27 cellular contexts compared by ENCODE assay signal in the genomic region with DNA sequence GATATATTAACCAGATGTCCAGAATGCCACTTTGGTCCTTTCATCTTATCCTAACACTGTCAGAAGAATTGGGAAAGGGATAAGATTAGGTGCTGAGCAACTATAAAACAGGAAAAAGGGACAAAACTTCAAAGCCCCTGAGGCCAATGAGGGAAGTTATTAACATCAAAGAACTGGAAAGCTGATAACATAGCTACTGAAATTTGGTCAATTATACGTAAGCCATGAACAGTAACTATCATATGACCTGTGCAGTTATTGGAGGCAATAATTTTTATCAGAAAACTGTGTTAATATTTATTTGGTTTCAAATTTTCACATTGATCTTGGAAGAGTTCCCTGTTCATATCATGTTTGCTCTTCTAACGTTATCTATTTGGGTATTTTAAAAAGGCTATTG. TPM values are rescaled to one million over a fixed set of nuclear protein-coding genes. Genes with fewer than 3 reads are reported as not detected.
DNase-seq lines count a peak whose midpoint lies in the region; ATAC-seq, FAIRE-seq and TF ChIP-seq lines count a peak whose summit lies in the region.
"Had no signal": no experiment of that assay in that cellular context is flagged by ENCODE, and none has a peak within 500 bp of the region (broad histone marks: within the 10 kb centered on the region; RNA-seq: fewer than 3 reads in every experiment).

No MANE protein-coding gene starts in this region.

- H3K27ac ChIP-seq in cardiac muscle cell: peak overlapping the region; percentile 24
- H3K27ac ChIP-seq in heart left ventricle: no peak overlapping the region
- no peak overlapping the region for H3K27ac ChIP-seq in HCT116 (ENCODE audit: low read depth, low read length)
- H3K27ac ChIP-seq in VCaP: 0 out of 2 replicates have a peak overlapping the region, but pooled peaks have one; percentile 10
- peak overlapping the region in 1 of 4 donors; percentile 74 for H3K27ac ChIP-seq in pancreas
- H3K27ac ChIP-seq: A549; BLaER1 treated with 17β-estradiol and CSF1 and Interleukin-3, amounts not matched to agents 10 nM and 100 nM had no signal

- CTCF ChIA-PET in HCT116 (lab: Charles Lee): no interaction called here

- H3K4me1 ChIP-seq in cardiac muscle cell (ENCODE audit: low read depth) (peaks cover 15% of the 10 kb centered on the region), heart left ventricle (no peaks in the 10 kb centered on the region), HCT116 (ENCODE audit: control insufficient read depth in 1 of 2, insufficient read depth in 2 of 2, low read length in 2 of 2) (no peaks in the 10 kb centered on the region), pancreas (peaks cover 6 to 35% (median 35%) of the 10 kb centered on the region in 3 donors)
- H3K4me1 ChIP-seq: A549; BE2C; BLaER1 treated with 17β-estradiol and CSF1 and Interleukin-3, amounts not matched to agents 10 nM and 100 nM; HAP-1 had no signal

- TF ChIP-seq CTCF in cardiac muscle cell (IDR thresholded peaks at IDR 0.05; ENCODE audit: low read depth, low read length) (no peak), heart left ventricle (IDR thresholded peaks at IDR 0.05) (no peak), HCT116 (IDR thresholded peaks at IDR 0.05 in 2 of 3, conservative IDR thresholded peaks at IDR 0.05 in 1 of 3; ENCODE audit: borderline replicate concordance in 1 of 3, insufficient read depth in 1 of 3, low read depth in 2 of 3, low read length in 2 of 3) (no peak), VCaP (conservative IDR thresholded peaks at IDR 0.05) (no peak), pancreas (IDR thresholded peaks at IDR 0.05) (no peak)

- FAIRE-seq in pancreas (lab: Jason Lieb, UNC): no peak
- FAIRE-seq: A549, GM12891, GM18507, H54 had no signal

- no peaks in the 10 kb centered on the region for H3K9me2 ChIP-seq in HCT116 (ENCODE audit: insufficient read depth)

- H3K36me3 ChIP-seq in cardiac muscle cell (no peaks in the 10 kb centered on the region), heart left ventricle (no peaks in the 10 kb centered on the region), HCT116 (ENCODE audit: control insufficient read depth in 1 of 2, insufficient read depth in 2 of 2, low read length in 2 of 2) (no peaks in the 10 kb centered on the region), pancreas (no peaks in the 10 kb centered on the region)
- H3K36me3 ChIP-seq: BE2C; BLaER1 treated with 17β-estradiol and CSF1 and Interleukin-3, amounts not matched to agents 10 nM and 100 nM; HAP-1 had no signal

- no peak overlapping the region for H3K4me3 Mint-ChIP-seq in stimulated activated effector memory CD8-positive, alpha-beta T cell treated with anti-CD3 and anti-CD28 coated beads, Interleukin-12 subunit alpha, Interleukin-12 subunit beta, amount 100 ng/mL, for 72 hours
- H3K4me3 Mint-ChIP-seq: CD14-positive monocyte; CD4-positive, alpha-beta T cell; CD8-positive, alpha-beta memory T cell had no signal

- H3K9me3 ChIP-seq in cardiac muscle cell (ENCODE audit: low read depth) (no peaks in the 10 kb centered on the region), heart left ventricle (no peaks in the 10 kb centered on the region), HCT116 (ENCODE audit: control insufficient read depth in 1 of 2, insufficient read depth in 1 of 2, low read depth in 1 of 2, low read length in 2 of 2) (peaks cover 0 to 6% of the 10 kb centered on the region in 2 experiments; a peak in 2 of 4 replicates), pancreas (no peaks in the 10 kb centered on the region)
- H3K9me3 ChIP-seq: A549; BE2C; BLaER1 treated with 17β-estradiol and CSF1 and Interleukin-3, amounts not matched to agents 10 nM and 100 nM; HAP-1 had no signal

- no peak for TF ChIP-seq RAD21 in HCT116 (IDR thresholded peaks at IDR 0.05; ENCODE audit: low read depth)

- no peak overlapping the region for H3K4me2 ChIP-seq in HCT116 (ENCODE audit: low read length)
- H3K4me2 ChIP-seq: A549; BLaER1 treated with 17β-estradiol and CSF1 and Interleukin-3, amounts not matched to agents 10 nM and 100 nM had no signal

- no peaks in the 10 kb centered on the region for H4K20me1 ChIP-seq in HCT116 (ENCODE audit: insufficient read depth)
- H4K20me1 ChIP-seq: BLaER1 treated with 17β-estradiol and CSF1 and Interleukin-3, amounts not matched to agents 10 nM and 100 nM had no signal

- DNase-seq in cardiac muscle cell (ENCODE audit: low read depth in 1 of 2, low spot score in 1 of 2) (peak in 1 of 2 donors; percentile 2), heart left ventricle (no peak), HCT116 (ENCODE audit: low read depth, low spot score) (no peak), pancreas (no peak)
- DNase-seq in stimulated activated naive CD8-positive, alpha-beta T cell treated with anti-CD3 and anti-CD28 coated beads, Interleukin-15, Interleukin-2, amounts not matched to agents 100 U/mL and 50 U/mL, for 24 hours: no peak
- DNase-seq in stimulated activated effector memory CD8-positive, alpha-beta T cell treated with anti-CD3 and anti-CD28 coated beads, Interleukin-12 subunit alpha, Interleukin-12 subunit beta, amount 100 ng/mL, for 72 hours (ENCODE audit: low spot score in 2 of 2): no peak
- DNase-seq in activated CD4-positive, alpha-beta T cell treated with anti-CD3 and anti-CD28 coated beads, Interleukin-2, amount 50 U/mL, for 1 hour: no peak
- DNase-seq: 8988T; ACHN; AML-193; BE2C; CD4-positive, alpha-beta T cell; CD8-positive, alpha-beta memory T cell; DMS53; DMS79 treated with DMSO at 0.1 percent for 48 hours; GF-D8; GOT3 had no signal

- ATAC-seq in heart left ventricle (no peak), HCT116 (no peak), pancreas (peak; percentile 70 to 98 (median 80))
- no peak for ATAC-seq in stimulated activated naive CD8-positive, alpha-beta T cell treated with anti-CD3 and anti-CD28 coated beads, Interleukin-15, Interleukin-2, amounts not matched to agents 100 U/mL and 50 U/mL, for 24 hours
- no peak for ATAC-seq in stimulated activated effector memory CD8-positive, alpha-beta T cell treated with anti-CD3 and anti-CD28 coated beads, Interleukin-12 subunit alpha, Interleukin-12 subunit beta, amount 100 ng/mL, for 72 hours
- ATAC-seq: A549 had no signal

- H2AFZ ChIP-seq in HCT116 (ENCODE audit: low read depth, low read length, poor library complexity, severe bottlenecking): no peak overlapping the region

- no peak overlapping the region for H3K4me3 ChIP-seq in cardiac muscle cell
- H3K4me3 ChIP-seq in heart left ventricle: no peak overlapping the region
- H3K4me3 ChIP-seq in HCT116 (replicated peaks in 1 of 2; ENCODE audit: low read depth in 1 of 2, low read length in 2 of 2): no peak overlapping the region
- no peak overlapping the region for H3K4me3 ChIP-seq in pancreas
- H3K4me3 ChIP-seq: A549; BLaER1 treated with 17β-estradiol and CSF1 and Interleukin-3, amounts not matched to agents 10 nM and 100 nM; HAP-1 had no signal

- TF ChIP-seq POLR2A in heart left ventricle (IDR thresholded peaks at IDR 0.05) (no peak), HCT116 (IDR thresholded peaks at IDR 0.05; ENCODE audit: borderline replicate concordance, extremely low read depth, insufficient read depth, insufficient read length) (no peak)

- WGBS in heart left ventricle, 4 donors: 31 to 38% (median 37%) methylated on average over 2 of the region's 2 CpGs
- 4 to 9% methylated on average over 2 of the region's 2 CpGs for WGBS in pancreas, 2 donors

- BruUV-seq in HCT116 (replicated peaks; lab: Mats Ljungman, UMichigan): no TSS peak

- H3K9me3 Mint-ChIP-seq in stimulated activated effector memory CD8-positive, alpha-beta T cell treated with anti-CD3 and anti-CD28 coated beads, Interleukin-12 subunit alpha, Interleukin-12 subunit beta, amount 100 ng/mL, for 72 hours: peaks cover 12% of the 10 kb centered on the region

- intact Hi-C loops in heart left ventricle (cut with DNase I): no loop called here
- intact Hi-C loops in HCT116 (cut with micrococcal nuclease): no loop called here
- intact Hi-C loops in pancreas (cut with DNase I): no loop called here

- no peak overlapping the region for H3K9ac ChIP-seq in HCT116 (ENCODE audit: low read length)
- H3K9ac ChIP-seq: BLaER1 treated with 17β-estradiol and CSF1 and Interleukin-3, amounts not matched to agents 10 nM and 100 nM had no signal

- POLR2A ChIA-PET in HCT116 (lab: Charles Lee): no interaction called here

- H3K79me2 ChIP-seq in HCT116 (ENCODE audit: insufficient read depth, low read length): no peaks in the 10 kb centered on the region

- H3K27ac Mint-ChIP-seq in stimulated activated effector memory CD8-positive, alpha-beta T cell treated with anti-CD3 and anti-CD28 coated beads, Interleukin-12 subunit alpha, Interleukin-12 subunit beta, amount 100 ng/mL, for 72 hours: no peak overlapping the region
- H3K27ac Mint-ChIP-seq: CD14-positive monocyte; CD4-positive, alpha-beta T cell; CD8-positive, alpha-beta memory T cell had no signal

- H3K36me3 Mint-ChIP-seq in stimulated activated effector memory CD8-positive, alpha-beta T cell treated with anti-CD3 and anti-CD28 coated beads, Interleukin-12 subunit alpha, Interleukin-12 subunit beta, amount 100 ng/mL, for 72 hours: no peaks in the 10 kb centered on the region
- H3K36me3 Mint-ChIP-seq: CD14-positive monocyte; CD8-positive, alpha-beta memory T cell had no signal

- H3K4me1 Mint-ChIP-seq in stimulated activated effector memory CD8-positive, alpha-beta T cell treated with anti-CD3 and anti-CD28 coated beads, Interleukin-12 subunit alpha, Interleukin-12 subunit beta, amount 100 ng/mL, for 72 hours: no peaks in the 10 kb centered on the region
- H3K4me1 Mint-ChIP-seq: CD14-positive monocyte; CD8-positive, alpha-beta memory T cell had no signal

- RAD21 ChIA-PET in HCT116 (lab: Charles Lee; ENCODE audit: low non-redundant PET in 1 of 2, low total read pairs in 2 of 2, uncharacterized antibody in 2 of 2, unreplicated experiment in 2 of 2): no interaction called here

- no peaks in the 10 kb centered on the region for H3K27me3 ChIP-seq in cardiac muscle cell
- H3K27me3 ChIP-seq in heart left ventricle: no peaks in the 10 kb centered on the region
- no peaks in the 10 kb centered on the region for H3K27me3 ChIP-seq in HCT116 (ENCODE audit: insufficient read depth, low read length)
- no peaks in the 10 kb centered on the region for H3K27me3 ChIP-seq in pancreas
- H3K27me3 ChIP-seq: BE2C; BLaER1 treated with 17β-estradiol and CSF1 and Interleukin-3, amounts not matched to agents 10 nM and 100 nM had no signal

RNA-seq across cellular contexts. Expression of a gene that starts 2.6 kb away (rescaled TPM):
- 0.30 and 2.6 TPM in 2 replicates for total RNA-seq in cardiac muscle cell
- polyA plus RNA-seq in cardiac muscle cell: 0.70 and 6.1 TPM in 2 replicates
- total RNA-seq in heart left ventricle: not detected
- 1 to 10 TPM in 1 of 2 donors, under 1 TPM in 1; 0.27 to 1.3 TPM for polyA plus RNA-seq in heart left ventricle
- total RNA-seq in HCT116 (2021; ENCODE audit: unreplicated experiment): not detected
- polyA plus RNA-seq in HCT116 (2012): not detected in 2 replicates
- over 10,000 TPM in 2 of 6 donors, 1,000 to 10,000 TPM in 1, 100 to 1,000 TPM in 2, 10 to 100 TPM in 1; 72.7 to 59,927 (median 1,669) TPM for total RNA-seq in pancreas
- 1,000 to 10,000 TPM in 1 of 2 donors, 100 to 1,000 TPM in 1; 167 to 3,240 TPM for polyA plus RNA-seq in pancreas
- total RNA-seq: CD4-positive, alpha-beta T cell; CD8-positive, alpha-beta memory T cell; Daoy; G401 had no signal
- polyA plus RNA-seq: A549; CD14-positive monocyte; CD8-positive, alpha-beta memory T cell had no signal

RNA-seq across cellular contexts. Expression of a gene that starts 41.8 kb away (rescaled TPM):
- total RNA-seq in cardiac muscle cell (not detected in 2 replicates), heart left ventricle (1 to 10 TPM in 5 of 9 donors, not detected in 4; 1.2 to 2.8 (median 1.8) TPM), HCT116 (2021; ENCODE audit: unreplicated experiment) (5.2 TPM), pancreas (over 10,000 TPM; 22,488 to 42,835 (median 29,951) TPM)
- polyA plus RNA-seq in cardiac muscle cell (1.2 and 1.3 TPM in 2 replicates), heart left ventricle (1 to 10 TPM in 1 of 2 donors, under 1 TPM in 1; 0.69 to 5.7 TPM), pancreas (over 10,000 TPM; 18,817 to 70,084 TPM)
- polyA plus RNA-seq in HCT116 (2012): not detected in 2 replicates
- total RNA-seq: CD4-positive, alpha-beta T cell; CD8-positive, alpha-beta memory T cell; G401 had no signal
- polyA plus RNA-seq: A549; CD14-positive monocyte; CD8-positive, alpha-beta memory T cell had no signal

Comparison
In these comparisons a context has a peak if more than half of its experiments do, and no peak if none do; other contexts are left out.
1. H3K27ac ChIP-seq: peak in cardiac muscle cell (single experiment) and VCaP (single experiment); none in heart left ventricle (0 of 12) and HCT116 (single experiment).
2. ATAC-seq: peak in pancreas (4 of 4); none in heart left ventricle (0 of 4), HCT116 (single experiment), stimulated activated naive CD8-positive, alpha-beta T cell treated with anti-CD3 and anti-CD28 coated beads, Interleukin-15, Interleukin-2, amounts not matched to agents 100 U/mL and 50 U/mL, for 24 hours (single experiment) and stimulated activated effector memory CD8-positive, alpha-beta T cell treated with anti-CD3 and anti-CD28 coated beads, Interleukin-12 subunit alpha, Interleukin-12 subunit beta, amount 100 ng/mL, for 72 hours (single experiment).
3. RNA of a gene that starts 2.6 kb away (total RNA-seq): 72.7 to 59,927 TPM in pancreas; 0.30 to 2.6 TPM in cardiac muscle cell, not detected in heart left ventricle and not detected in HCT116 (single experiment); every median in the first group is over 10 times any median in the second.
4. RNA of a gene that starts 41.8 kb away (total RNA-seq): 22,488 to 42,835 TPM in pancreas; 5.2 TPM in HCT116 (single experiment), 1.2 to 2.8 TPM in heart left ventricle and not detected in cardiac muscle cell; every median in the first group is over 1,000 times any median in the second.